8 cellular contexts compared by ENCODE assay signal in genomic region chr2:17538844-17539554, GRCh38. TPM values are rescaled to one million over a fixed set of nuclear protein-coding genes. Genes with fewer than 3 reads are reported as not detected.
A peak's percentile ranks its signal among the peaks of the same experiment; 100 is the strongest.
DNase-seq lines count a peak whose midpoint lies in the region; ATAC-seq and TF ChIP-seq lines count a peak whose summit lies in the region.

No MANE protein-coding gene starts in this region.

- TF ChIP-seq CTCF in Calu3 (IDR thresholded peaks at IDR 0.05; ENCODE audit: unreplicated experiment) = no peak

- no peaks in the 10 kb centered on the region for H3K36me3 ChIP-seq in stomach smooth muscle (ENCODE audit: control insufficient read depth in 2 of 2, insufficient read depth in 2 of 2, low read length in 2 of 2)
- no peaks in the 10 kb centered on the region for H3K36me3 ChIP-seq in CD4-positive, alpha-beta memory T cell (ENCODE audit: insufficient read depth, low read length)

- peaks cover 10% of the 10 kb centered on the region for H3K4me1 ChIP-seq in stomach smooth muscle (ENCODE audit: control insufficient read depth, insufficient read depth, low read length)
- no peaks in the 10 kb centered on the region for H3K4me1 ChIP-seq in CD4-positive, alpha-beta memory T cell (ENCODE audit: insufficient read depth, low read length)

- CTCF ChIA-PET in Calu3 (lab: Charles Lee) = no interaction called here
- CTCF ChIA-PET in CD4-positive, alpha-beta memory T cell (lab: Charles Lee; ENCODE audit: partially characterized antibody) = no interaction called here

- intact Hi-C loops in Calu3 (cut with micrococcal nuclease; ENCODE audit: unreplicated experiment) = no loop called here
- intact Hi-C loops in CD4-positive, alpha-beta memory T cell (cut with micrococcal nuclease) = no loop called here

- no peaks in the 10 kb centered on the region for H3K9me3 Mint-ChIP-seq in Calu3 (ENCODE audit: low read depth, unreplicated experiment)
- peaks cover 0 to 11% (median 4%) of the 10 kb centered on the region in 8 donors for H3K9me3 Mint-ChIP-seq in CD4-positive, alpha-beta memory T cell

- peaks cover 15% of the 10 kb centered on the region for H3K36me3 Mint-ChIP-seq in Calu3 (ENCODE audit: insufficient read depth, unreplicated experiment)
- no peaks in the 10 kb centered on the region for H3K36me3 Mint-ChIP-seq in CD4-positive, alpha-beta memory T cell

- ATAC-seq in GM21526 (IDR thresholded peaks at IDR 0.05; ENCODE audit: low FRiP score, unreplicated experiment) = peak; percentile 83

- no peak overlapping the region for H3K27ac Mint-ChIP-seq in Calu3 (ENCODE audit: unreplicated experiment)
- no peak overlapping the region for H3K27ac Mint-ChIP-seq in CD4-positive, alpha-beta memory T cell

- DNase-seq in Calu3 (peak; percentile 15), NCI-H1048 (lab: John Stamatoyannopoulos, UW) (peak; percentile 70), brain pericyte (ENCODE audit: low read depth, low spot score) (peak; percentile 11), inferior parietal cortex (ENCODE audit: extremely low spot score) (peak; percentile 44), CD1c-positive myeloid dendritic cell (ENCODE audit: extremely low spot score) (no peak)
- DNase-seq in CD4-positive, alpha-beta memory T cell = no peak

- H3K27me3 ChIP-seq in stomach smooth muscle (ENCODE audit: control insufficient read depth in 1 of 2, insufficient read depth in 2 of 2, low read length in 2 of 2) = peaks cover 0 to 4% of the 10 kb centered on the region in 2 donors
- peaks cover 7% of the 10 kb centered on the region for H3K27me3 ChIP-seq in CD4-positive, alpha-beta memory T cell (ENCODE audit: insufficient read depth, low read length)

- H3K4me3 Mint-ChIP-seq in Calu3 (ENCODE audit: low read depth, unreplicated experiment) = peak overlapping the region; percentile 38
- H3K4me3 Mint-ChIP-seq in CD4-positive, alpha-beta memory T cell = no peak overlapping the region

- H3K4me1 Mint-ChIP-seq in Calu3 (ENCODE audit: low read depth, unreplicated experiment) = peaks cover 22% of the 10 kb centered on the region
- peaks cover 2 to 5% (median 4%) of the 10 kb centered on the region in 4 donors for H3K4me1 Mint-ChIP-seq in CD4-positive, alpha-beta memory T cell

- BruUV-seq in Calu3 (replicated peaks; lab: Mats Ljungman, UMichigan) = no TSS peak

- peak overlapping the region; percentile 64 to 75 for H3K9ac ChIP-seq in stomach smooth muscle (ENCODE audit: low read length in 2 of 2)

- peaks cover 87% of the 10 kb centered on the region for H3K27me3 Mint-ChIP-seq in Calu3 (ENCODE audit: unreplicated experiment)
- peaks cover 36 to 39% of the 10 kb centered on the region in 2 donors for H3K27me3 Mint-ChIP-seq in CD4-positive, alpha-beta memory T cell

- POLR2A ChIA-PET in CD4-positive, alpha-beta memory T cell (lab: Charles Lee; ENCODE audit: partially characterized antibody) = no interaction called here

- peak overlapping the region; percentile 82 for H3K27ac ChIP-seq in stomach smooth muscle (ENCODE audit: low read length)
- no peak overlapping the region for H3K27ac ChIP-seq in CD4-positive, alpha-beta memory T cell (ENCODE audit: low read depth, low read length)

- H3K9me3 ChIP-seq in stomach smooth muscle (ENCODE audit: control insufficient read depth in 2 of 2, low read length in 2 of 2) = no peaks in the 10 kb centered on the region
- no peaks in the 10 kb centered on the region for H3K9me3 ChIP-seq in CD4-positive, alpha-beta memory T cell (ENCODE audit: control insufficient read depth in 1 of 2, low read length in 2 of 2)

- H3K4me3 ChIP-seq in stomach smooth muscle (ENCODE audit: low read length in 2 of 2) = peak overlapping the region; percentile 89 to 94
- H3K4me3 ChIP-seq in CD4-positive, alpha-beta memory T cell (ENCODE audit: low read length in 2 of 2) = no peak overlapping the region

RNA-seq across cellular contexts. Expression of gene VSNL1, which starts 1.5 kb away (rescaled TPM):
- not detected in 2 replicates for total RNA-seq in Calu3 (2022)
- not detected for total RNA-seq in CD4-positive, alpha-beta memory T cell
- polyA plus RNA-seq in CD4-positive, alpha-beta memory T cell = not detected

RNA-seq across cellular contexts. Expression of gene RAD51AP2, which starts 20.8 kb away (rescaled TPM):
- not detected in 2 replicates for total RNA-seq in Calu3 (2022)
- total RNA-seq in CD4-positive, alpha-beta memory T cell = not detected
- polyA plus RNA-seq in CD4-positive, alpha-beta memory T cell = not detected

Comparison
In these comparisons a context has a peak if more than half of its experiments do, and no peak if none do; other contexts are left out.
1. DNase-seq: peak in Calu3 (single experiment), NCI-H1048 (single experiment), brain pericyte (single experiment) and inferior parietal cortex (single experiment); none in CD4-positive, alpha-beta memory T cell (0 of 5) and CD1c-positive myeloid dendritic cell (single experiment).
2. H3K4me3 ChIP-seq: peak in stomach smooth muscle (2 of 2); none in CD4-positive, alpha-beta memory T cell (0 of 2).